ENCODE assay signal across 10 cellular contexts in the genomic region with DNA sequence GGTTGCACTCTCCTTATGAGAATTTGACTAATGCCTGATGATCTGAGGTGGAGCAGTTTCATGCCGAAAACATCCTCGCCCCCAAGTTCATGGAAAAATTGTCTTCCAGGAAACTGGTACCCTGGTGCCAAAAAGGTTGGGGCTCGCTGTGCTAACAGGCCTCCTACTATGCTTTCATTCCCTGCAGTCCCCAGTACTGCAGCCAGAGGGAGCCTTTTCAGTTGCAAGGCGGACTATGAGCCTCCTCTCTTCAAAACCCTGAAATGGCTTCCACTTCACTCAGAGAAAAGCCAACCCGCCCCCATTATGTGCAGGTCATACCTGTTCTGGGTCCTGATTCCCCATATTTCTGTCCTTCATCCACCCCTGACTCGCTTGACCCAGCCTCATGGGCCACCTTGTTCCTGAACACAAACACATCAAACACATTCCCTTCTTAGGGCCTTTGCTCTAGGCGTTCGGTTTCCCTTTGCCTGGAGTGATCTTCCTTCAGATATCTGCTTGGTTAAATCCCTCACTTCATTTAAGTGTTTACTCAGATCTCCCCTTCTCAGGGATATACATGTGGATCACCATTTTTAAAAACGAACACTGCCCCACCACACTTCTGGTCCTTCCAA.
DNase-seq lines count a peak whose midpoint lies in the region; ATAC-seq and TF ChIP-seq lines count a peak whose summit lies in the region.
"Had no signal": no experiment of that assay in that cellular context is flagged by ENCODE, and none has a peak within 500 bp of the region (broad histone marks: within the 10 kb centered on the region; RNA-seq: fewer than 3 reads in every experiment).

No MANE protein-coding gene starts in this region.

- H2BK20ac ChIP-seq in H9 (ENCODE audit: low read depth, low read length, poor library complexity, severe bottlenecking), result no peak overlapping the region

- no peak for ATAC-seq in GM21737 (IDR thresholded peaks at IDR 0.05; ENCODE audit: unreplicated experiment)
- ATAC-seq in HG02870 (IDR thresholded peaks at IDR 0.05; ENCODE audit: unreplicated experiment), result no peak
- ATAC-seq in activated CD8-positive, alpha-beta memory T cell treated with anti-CD3 and anti-CD28 coated beads, Interleukin-2, amount 10 ng/mL, durations not matched to agents 7 days and 5 days, result no peak

- TF ChIP-seq CTCF in BJ (IDR thresholded peaks at IDR 0.05; ENCODE audit: insufficient read depth, low read depth, low read length) (peak; percentile 43), H9 (conservative IDR thresholded peaks at IDR 0.05) (peak; percentile 65), liver (IDR thresholded peaks at IDR 0.05; ENCODE audit: low read depth, low read length, missing input control) (peak; percentile 30)

- WGBS in H9 (ENCODE audit: extremely low coverage, insufficient read length, low lambda C conversion rate), result no CpG with 5 or more reads among the region's 9 CpGs
- WGBS in liver, result 84% methylated on average over 9 of the region's 9 CpGs

- H3K4me1 Mint-ChIP-seq in H9, result peaks cover 24 to 28% of the 10 kb centered on the region in 2 experiments
- H3K4me1 Mint-ChIP-seq in activated CD4-positive, alpha-beta memory T cell treated with anti-CD3 and anti-CD28 coated beads for 36 hours (ENCODE audit: low read depth), result no peaks in the 10 kb centered on the region
- no peaks in the 10 kb centered on the region for H3K4me1 Mint-ChIP-seq in activated CD8-positive, alpha-beta memory T cell treated with anti-CD3 and anti-CD28 coated beads, Interleukin-2, amount 10 ng/mL, durations not matched to agents 7 days and 5 days

- H3K18ac ChIP-seq in H9 (ENCODE audit: insufficient read length, low read depth, low read length), result no peak overlapping the region

- H3K27me3 Mint-ChIP-seq in H9 (ENCODE audit: low read depth), result no peaks in the 10 kb centered on the region
- H3K27me3 Mint-ChIP-seq in activated CD4-positive, alpha-beta memory T cell treated with anti-CD3 and anti-CD28 coated beads for 36 hours, result peaks cover 10% of the 10 kb centered on the region
- H3K27me3 Mint-ChIP-seq in activated CD8-positive, alpha-beta memory T cell treated with anti-CD3 and anti-CD28 coated beads, Interleukin-2, amount 10 ng/mL, durations not matched to agents 7 days and 5 days, result peaks cover 6% of the 10 kb centered on the region

- H3K79me2 ChIP-seq in H9 (ENCODE audit: insufficient read depth, low read length), result no peaks in the 10 kb centered on the region

- no peak overlapping the region for H2BK5ac ChIP-seq in H9 (ENCODE audit: insufficient read length, low read length)

- no peak overlapping the region for H2AK5ac ChIP-seq in H9 (ENCODE audit: insufficient read length, low read length)

- H3K9ac ChIP-seq in H9 (ENCODE audit: extremely low read depth, insufficient read length, low read length) (no peak overlapping the region), liver (ENCODE audit: low read depth in 1 of 2, low read length in 2 of 2) (no peak overlapping the region)

- H3K4me2 ChIP-seq in H9 (ENCODE audit: insufficient read depth, insufficient read length, low read length), result no peak overlapping the region

- H4K5ac ChIP-seq in H9 (ENCODE audit: insufficient read length, low read depth, low read length), result no peak overlapping the region

- H3K4me3 Mint-ChIP-seq in H9, result no peak overlapping the region
- no peak overlapping the region for H3K4me3 Mint-ChIP-seq in activated CD4-positive, alpha-beta memory T cell treated with anti-CD3 and anti-CD28 coated beads for 36 hours
- H3K4me3 Mint-ChIP-seq in activated CD8-positive, alpha-beta memory T cell treated with anti-CD3 and anti-CD28 coated beads, Interleukin-2, amount 10 ng/mL, durations not matched to agents 7 days and 5 days, result no peak overlapping the region

- no peak overlapping the region for H3K56ac ChIP-seq in H9 (ENCODE audit: insufficient read length, low read depth, low read length)

- no peak overlapping the region for H2BK120ac ChIP-seq in H9 (ENCODE audit: low read depth, low read length, poor library complexity, severe bottlenecking)

- H3K4me3 ChIP-seq in BJ (ENCODE audit: low read depth, low read length), result no peak overlapping the region
- H3K4me3 ChIP-seq in liver (ENCODE audit: low read depth in 1 of 3, low read length in 3 of 3), result no peak overlapping the region
- H3K4me3 ChIP-seq: skin epidermis had no signal

- H3K4ac ChIP-seq in H9 (ENCODE audit: low read depth, low read length), result no peak overlapping the region

- H3K27me3 ChIP-seq in BJ (ENCODE audit: control insufficient read depth, insufficient read depth, low read length), result no peaks in the 10 kb centered on the region
- H3K27me3 ChIP-seq in H9 (ENCODE audit: insufficient read depth, low read length), result no peaks in the 10 kb centered on the region
- no peaks in the 10 kb centered on the region for H3K27me3 ChIP-seq in liver (ENCODE audit: control insufficient read depth in 4 of 4, insufficient read depth in 4 of 4, low read length in 3 of 4)

- no peaks in the 10 kb centered on the region for H3K79me1 ChIP-seq in H9 (ENCODE audit: insufficient read depth, low read depth, low read length, poor library complexity, severe bottlenecking)

- H3K9me3 Mint-ChIP-seq in H9, result peaks cover 26 to 33% of the 10 kb centered on the region in 2 experiments
- peaks cover 17% of the 10 kb centered on the region for H3K9me3 Mint-ChIP-seq in activated CD4-positive, alpha-beta memory T cell treated with anti-CD3 and anti-CD28 coated beads for 36 hours
- H3K9me3 Mint-ChIP-seq in activated CD8-positive, alpha-beta memory T cell treated with anti-CD3 and anti-CD28 coated beads, Interleukin-2, amount 10 ng/mL, durations not matched to agents 7 days and 5 days (ENCODE audit: low read depth), result peaks cover 5% of the 10 kb centered on the region

- H3K36me3 Mint-ChIP-seq in H9 (ENCODE audit: insufficient read depth in 1 of 3, low read depth in 3 of 3), result peaks cover 17 to 36% (median 29%) of the 10 kb centered on the region in 3 experiments
- no peaks in the 10 kb centered on the region for H3K36me3 Mint-ChIP-seq in activated CD4-positive, alpha-beta memory T cell treated with anti-CD3 and anti-CD28 coated beads for 36 hours
- H3K36me3 Mint-ChIP-seq in activated CD8-positive, alpha-beta memory T cell treated with anti-CD3 and anti-CD28 coated beads, Interleukin-2, amount 10 ng/mL, durations not matched to agents 7 days and 5 days, result no peaks in the 10 kb centered on the region

- H4K91ac ChIP-seq in H9 (ENCODE audit: insufficient read length, low read depth, low read length), result no peak overlapping the region

- H3K23me2 ChIP-seq in H9 (ENCODE audit: insufficient read length, low read depth, low read length, poor library complexity, severe bottlenecking), result no peaks in the 10 kb centered on the region

- no peak for DNase-seq in BJ (ENCODE audit: low read depth)
- peak; percentile 45 for DNase-seq in H9
- peak; percentile 31 for DNase-seq in activated CD4-positive, alpha-beta memory T cell treated with anti-CD3 and anti-CD28 coated beads for 36 hours
- DNase-seq in NCI-H1417 (lab: John Stamatoyannopoulos, UW), result no peak
- DNase-seq in activated CD8-positive, alpha-beta memory T cell treated with anti-CD3 and anti-CD28 coated beads, Interleukin-2, amount 10 ng/mL, durations not matched to agents 7 days and 5 days, result no peak

- H3K23ac ChIP-seq in H9 (ENCODE audit: insufficient read length, low read depth, low read length), result no peak overlapping the region

- no peaks in the 10 kb centered on the region for H4K20me1 ChIP-seq in H9 (ENCODE audit: control insufficient read depth, insufficient read depth, insufficient read length)

- no peak overlapping the region for H4K8ac ChIP-seq in H9 (replicated peaks; ENCODE audit: insufficient read length, low read depth, low read length)

- intact Hi-C loops in activated CD4-positive, alpha-beta memory T cell treated with anti-CD3 and anti-CD28 coated beads for 36 hours (cut with micrococcal nuclease), result loop anchor here (5.0 kb wide), 1 partner anchor 442 kb away; no protein-coding TSS in a partner anchor

- no peaks in the 10 kb centered on the region for H3K9me3 ChIP-seq in H9 (ENCODE audit: control insufficient read depth, low read depth, low read length)
- peaks cover 0 to 3% (median 0%) of the 10 kb centered on the region in 4 donors for H3K9me3 ChIP-seq in liver (ENCODE audit: control insufficient read depth in 4 of 4, low read length in 3 of 4)

- H3K36me3 ChIP-seq in BJ (ENCODE audit: control insufficient read depth, insufficient read depth, low read length) (no peaks in the 10 kb centered on the region), liver (ENCODE audit: control insufficient read depth in 4 of 4, insufficient read depth in 3 of 4, low read depth in 1 of 4, low read length in 3 of 4) (no peaks in the 10 kb centered on the region)

- H3T11ph ChIP-seq in H9 (ENCODE audit: low read length), result no peak overlapping the region

- H2BK15ac ChIP-seq in H9 (ENCODE audit: low read depth, low read length), result no peak overlapping the region

- H2BK12ac ChIP-seq in H9 (ENCODE audit: insufficient read length, low read depth, low read length), result no peak overlapping the region

- peak in 1 of 2 donors; percentile 5 for TF ChIP-seq RAD21 in liver (IDR thresholded peaks at IDR 0.05)

- H2AFZ ChIP-seq in H9 (ENCODE audit: low read length), result no peak overlapping the region

- POLR2A ChIA-PET in BJ (lab: Charles Lee), result no interaction called here
- POLR2A ChIA-PET in activated CD4-positive, alpha-beta memory T cell treated with anti-CD3 and anti-CD28 coated beads for 36 hours (lab: Charles Lee), result no interaction called here

- no peak overlapping the region for H3K27ac Mint-ChIP-seq in H9
- no peak overlapping the region for H3K27ac Mint-ChIP-seq in activated CD4-positive, alpha-beta memory T cell treated with anti-CD3 and anti-CD28 coated beads for 36 hours
- H3K27ac Mint-ChIP-seq in activated CD8-positive, alpha-beta memory T cell treated with anti-CD3 and anti-CD28 coated beads, Interleukin-2, amount 10 ng/mL, durations not matched to agents 7 days and 5 days, result no peak overlapping the region
- H3K27ac Mint-ChIP-seq: IgD-negative memory B cell had no signal

- CTCF ChIA-PET in BJ (lab: Yijun Ruan, JAX), result no interaction called here
- CTCF ChIA-PET in activated CD4-positive, alpha-beta memory T cell treated with anti-CD3 and anti-CD28 coated beads for 36 hours (lab: Charles Lee), result interaction anchor here (0.7 to 0.8 kb wide), 2 partner anchors 36 to 440 kb away, joined by 3 read pairs; no protein-coding TSS in a partner anchor
- CTCF ChIA-PET in activated CD8-positive, alpha-beta memory T cell treated with anti-CD3 and anti-CD28 coated beads, Interleukin-2, amount 10 ng/mL, durations not matched to agents 7 days and 5 days (lab: Charles Lee), result interaction anchor here (1.0 kb wide), 1 partner anchor 10 kb away, joined by 3 read pairs; no protein-coding TSS in a partner anchor

- no peak overlapping the region for H3K27ac ChIP-seq in H9 (ENCODE audit: insufficient read length, low read depth, low read length)
- no peak overlapping the region for H3K27ac ChIP-seq in liver (ENCODE audit: low read depth in 1 of 2, low read length in 2 of 2)
- H3K27ac ChIP-seq: skin epidermis had no signal

- H3K14ac ChIP-seq in H9 (ENCODE audit: insufficient read depth, low read length), result no peak overlapping the region

- H3K4me1 ChIP-seq in H9 (ENCODE audit: insufficient read depth, low read length) (peaks cover 5% of the 10 kb centered on the region; the same call in 1 of the 2 replicates), liver (ENCODE audit: control insufficient read depth in 4 of 4, insufficient read depth in 4 of 4, low read length in 3 of 4) (peaks cover 0 to 4% (median 0%) of the 10 kb centered on the region in 4 donors)

Comparison
In these comparisons a context has a peak if more than half of its experiments do, and no peak if none do; other contexts are left out.
1. DNase-seq: peak in H9 (single experiment) and activated CD4-positive, alpha-beta memory T cell treated with anti-CD3 and anti-CD28 coated beads for 36 hours (single experiment); none in BJ (single experiment), NCI-H1417 (0 of 3) and activated CD8-positive, alpha-beta memory T cell treated with anti-CD3 and anti-CD28 coated beads, Interleukin-2, amount 10 ng/mL, durations not matched to agents 7 days and 5 days (single experiment).
2. Peak in every context shown above with its lines, with median percentiles within 50 percentile points of each other: CTCF ChIP-seq.